3 cellular contexts compared by ENCODE assay signal in the genomic region with DNA sequence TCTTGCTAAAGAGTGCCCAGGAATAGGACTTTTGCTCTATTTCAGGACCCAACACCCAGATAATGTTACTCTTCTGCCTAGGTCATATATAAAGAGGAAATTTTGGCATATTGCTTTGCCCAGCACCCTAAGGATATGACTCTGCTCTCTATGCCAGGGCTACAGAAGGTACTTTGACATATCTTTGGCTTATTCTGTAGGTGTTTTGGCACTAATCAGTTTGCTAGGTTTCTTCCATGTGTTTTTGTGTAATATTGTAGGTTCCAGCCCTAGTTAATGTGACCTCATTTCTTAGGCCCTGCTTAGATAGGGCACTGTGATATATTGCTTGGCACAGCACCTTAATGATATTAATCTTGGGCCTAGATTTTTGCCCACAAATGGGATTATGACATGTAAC.
"Had no signal": no experiment of that assay in that cellular context is flagged by ENCODE, and none has a peak within 500 bp of the region (broad histone marks: within the 10 kb centered on the region; RNA-seq: fewer than 3 reads in every experiment).

No MANE protein-coding gene starts in this region.

- DNase-seq: GDM1, GF-D8 had no signal

- H3K4me3 ChIP-seq: GM12878 had no signal
